In the genomic region with DNA sequence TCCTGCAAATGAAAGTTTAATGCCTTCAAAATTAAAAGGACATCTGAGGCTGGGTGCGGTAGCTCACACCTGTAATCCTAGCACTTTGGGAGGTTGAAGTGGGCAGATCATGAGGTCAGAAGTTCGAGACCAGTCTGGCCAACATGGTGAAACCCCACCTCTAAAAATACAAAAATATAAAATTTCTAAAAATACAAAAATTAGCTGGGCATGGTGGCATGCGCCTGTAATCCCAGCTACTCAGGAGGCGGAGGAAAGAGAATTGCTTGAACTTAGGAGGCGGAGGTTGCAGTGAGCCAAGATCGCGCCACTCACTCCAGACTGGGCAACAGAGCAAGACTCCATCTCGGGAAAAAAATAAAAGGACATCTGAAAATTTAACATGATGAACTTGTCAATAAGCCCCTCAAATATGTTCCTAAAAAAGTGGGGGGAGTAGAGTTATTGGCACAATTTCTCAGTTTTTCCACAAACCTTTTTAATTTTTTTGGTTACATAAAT, we compare ENCODE assay signal across 1 cellular context. TPM values are rescaled to one million over a fixed set of nuclear protein-coding genes. Genes with fewer than 3 reads are reported as not detected.
DNase-seq lines count a peak whose midpoint lies in the region; ATAC-seq, FAIRE-seq and TF ChIP-seq lines count a peak whose summit lies in the region.
"Not testable (repeated sequence)": the region's sequence is repeated elsewhere in the genome, so short reads cannot be mapped to it uniquely, and the experiment has no call there.

No MANE protein-coding gene starts in this region.

- TF ChIP-seq RAD21 in K562 (CRISPR knock-in tag; conservative IDR thresholded peaks at IDR 0.05 in 1 of 2, IDR thresholded peaks at IDR 0.05 in 1 of 2): not testable (repeated sequence)

- not testable (repeated sequence) for TF ChIP-seq POLR2A in K562 (conservative IDR thresholded peaks at IDR 0.05)

- not testable (repeated sequence) for BruUV-seq in K562 (replicated peaks; lab: Mats Ljungman, UMichigan)

- 72% methylated on average over 8 of the region's 8 CpGs for WGBS in K562 (ENCODE audit: insufficient coverage, low coverage, missing lambda C conversion rate)

- not testable (repeated sequence) for ATAC-seq in K562

- not testable (repeated sequence) for H3K4me3 ChIP-seq in K562

- peaks cover 8 to 24% of the 10 kb centered on the region in 2 experiments; a peak in 4 of 5 replicates for H3K4me1 ChIP-seq in K562 (replicated peaks in 1 of 2; ENCODE audit: control insufficient read depth in 2 of 2, insufficient read depth in 2 of 2, low read length in 2 of 2)

- not testable (repeated sequence) for DNase-seq in K562 (ENCODE audit: extremely low read depth in 1 of 4, low spot score in 3 of 4)

- in situ Hi-C loops in K562 (cut with MboI): not testable (repeated sequence)

- not testable (repeated sequence) for FAIRE-seq in K562 (lab: Jason Lieb, UNC)

- H3K9me3 ChIP-seq in K562 (replicated peaks; ENCODE audit: control insufficient read depth, insufficient read depth, low read depth, low read length): not testable (repeated sequence)

- not testable (repeated sequence) for H3K27me3 ChIP-seq in K562 (ENCODE audit: control insufficient read depth in 2 of 2, insufficient read depth in 2 of 2, low read length in 2 of 2)

- H3K4me2 ChIP-seq in K562 (ENCODE audit: insufficient read depth, low read length): not testable (repeated sequence)

- intact Hi-C loops in K562 (cut with micrococcal nuclease): not testable (repeated sequence)

- H4K20me1 ChIP-seq in K562 (replicated peaks; ENCODE audit: control insufficient read depth, insufficient read depth, low read length): not testable (repeated sequence)

- not testable (repeated sequence) for H3K9ac ChIP-seq in K562 (ENCODE audit: insufficient read depth in 1 of 2, low read depth in 2 of 2, low read length in 2 of 2)

- H2AFZ ChIP-seq in K562 (ENCODE audit: low read depth, low read length): 0 out of 2 replicates have a peak overlapping the region, but pooled peaks have one; percentile 30

- POLR2A ChIA-PET in K562 (lab: Yijun Ruan, JAX): interaction anchor here (0.6 to 0.9 kb wide), 2 partner anchors 20 to 307 kb away, joined by 3 read pairs; no protein-coding TSS in a partner anchor

- not testable (repeated sequence) for TF ChIP-seq CTCF in K562 (IDR thresholded peaks at IDR 0.05 in 2 of 3, conservative IDR thresholded peaks at IDR 0.05 in 1 of 3; ENCODE audit: insufficient read depth in 2 of 3, low read depth in 1 of 3, low read length in 3 of 3)

- H3K9me1 ChIP-seq in K562 (ENCODE audit: control insufficient read depth, insufficient read depth, low read length): not testable (repeated sequence)

- H3K27ac ChIP-seq in K562 (ENCODE audit: extremely low read depth, low read depth, low read length): not testable (repeated sequence)

- CTCF ChIA-PET in K562 (lab: Yijun Ruan, JAX; ENCODE audit: low intra/inter-chr PET ratio): interaction anchor here (0.6 kb wide), 2 partner anchors 60 to 131 kb away, joined by 3 to 4 read pairs; no protein-coding TSS in a partner anchor

- not testable (repeated sequence) for TF ChIP-seq EP300 in K562 (IDR thresholded peaks at IDR 0.05; ENCODE audit: low read length)

- not testable (repeated sequence) for H3K79me2 ChIP-seq in K562 (ENCODE audit: control insufficient read depth, insufficient read depth, low read length)

- not testable (repeated sequence) for H3K36me3 ChIP-seq in K562 (ENCODE audit: control insufficient read depth, insufficient read depth, low read length)

TF ChIP-seq in K562, 482 proteins besides CTCF, POLR2A, EP300 and RAD21:
- TF ChIP-seq SMARCA5 (IDR thresholded peaks at IDR 0.05) (peak; percentile 33; the same call in 1 of the 2 replicates), BCOR (IDR thresholded peaks at IDR 0.05) (peak; percentile 58; the same call in 1 of the 2 replicates), ADNP (tag; IDR thresholded peaks at IDR 0.05) (peak; percentile 81), ZNF121 (CRISPR knock-in tag; conservative IDR thresholded peaks at IDR 0.05) (peak; percentile 77), LARP7 (IDR thresholded peaks at IDR 0.05) (peak; percentile 27; the same call in 1 of the 2 replicates), FOXK2 (conservative IDR thresholded peaks at IDR 0.05 in 1 of 2, IDR thresholded peaks at IDR 0.05 in 1 of 2; ENCODE audit: low read depth in 2 of 2) (0 out of 4 replicates have a peak, but pooled peaks of 1 of the 2 experiments have one; percentile 21)
- TF ChIP-seq, protein P1, sequence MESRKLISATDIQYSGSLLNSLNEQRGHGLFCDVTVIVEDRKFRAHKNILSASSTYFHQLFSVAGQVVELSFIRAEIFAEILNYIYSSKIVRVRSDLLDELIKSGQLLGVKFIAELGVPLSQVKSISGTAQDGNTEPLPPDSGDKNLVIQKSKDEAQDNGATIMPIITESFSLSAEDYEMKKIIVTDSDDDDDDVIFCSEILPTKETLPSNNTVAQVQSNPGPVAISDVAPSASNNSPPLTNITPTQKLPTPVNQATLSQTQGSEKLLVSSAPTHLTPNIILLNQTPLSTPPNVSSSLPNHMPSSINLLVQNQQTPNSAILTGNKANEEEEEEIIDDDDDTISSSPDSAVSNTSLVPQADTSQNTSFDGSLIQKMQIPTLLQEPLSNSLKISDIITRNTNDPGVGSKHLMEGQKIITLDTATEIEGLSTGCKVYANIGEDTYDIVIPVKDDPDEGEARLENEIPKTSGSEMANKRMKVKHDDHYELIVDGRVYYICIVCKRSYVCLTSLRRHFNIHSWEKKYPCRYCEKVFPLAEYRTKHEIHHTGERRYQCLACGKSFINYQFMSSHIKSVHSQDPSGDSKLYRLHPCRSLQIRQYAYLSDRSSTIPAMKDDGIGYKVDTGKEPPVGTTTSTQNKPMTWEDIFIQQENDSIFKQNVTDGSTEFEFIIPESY (CRISPR knock-in tag; IDR thresholded peaks at IDR 0.05): peak; percentile 51; the same call in 1 of the 2 replicates

RNA-seq across cellular contexts. Expression of a gene that starts 4.0 kb away (rescaled TPM):
- 24.2 and 70.5 TPM in 2 replicates for total RNA-seq in K562 (2011; cell fraction: chromatin; rRNA removed; ENCODE audit: low replicate concordance)
- total RNA-seq in K562 (2011; cell fraction: nucleolus; rRNA removed): 11.5 and 16.1 TPM in 2 replicates
- total RNA-seq in K562 (2011; cell fraction: nucleoplasm; rRNA removed): 37.4 and 70.8 TPM in 2 replicates
- total RNA-seq in K562 (2014; rRNA removed) (6.8 and 7.1 TPM in 2 replicates), K562 (2014; rRNA removed; fragmentation: Illumina TruSeq; extraction: Trizol) (12.4 and 16.6 TPM in 2 replicates), K562 (2015; rRNA removed; fragmentation: Illumina TruSeq; extraction: Trizol) (12.4 and 12.7 TPM in 2 replicates), K562 (2021) (18.8 and 19.5 TPM in 2 replicates)
- polyA plus RNA-seq in K562 (2011; rRNA removed) (11.9 and 15.4 TPM in 2 replicates), K562 (2014; fragmentation: Illumina TruSeq; extraction: Trizol) (7.8 and 9.9 TPM in 2 replicates), K562 (2014; fragmentation: Nextera tagmentation; extraction: Ambion mirVana) (1 to 10 TPM; 1.2 to 1.5 TPM), K562 (2014; rRNA removed) (6.0 and 6.4 TPM in 2 replicates)
- polyA plus RNA-seq in K562 (2011; cell fraction: cytosol; rRNA removed): 2.7 and 8.4 TPM in 2 replicates
- polyA plus RNA-seq in K562 (2011; cell fraction: nucleus; rRNA removed): 14.0 and 21.7 TPM in 2 replicates
- polyA plus RNA-seq in K562 (2012): 4.4 and 5.4 TPM in 2 replicates
- 31.4 and 42.2 TPM in 2 replicates for polyA minus RNA-seq in K562 (2011; rRNA and poly(A)+ RNA removed)
- polyA minus RNA-seq in K562 (2011; cell fraction: cytosol; rRNA and poly(A)+ RNA removed): 13.4 and 14.1 TPM in 2 replicates
- 14.3 and 28.0 TPM in 2 replicates for polyA minus RNA-seq in K562 (2011; cell fraction: nucleus; rRNA and poly(A)+ RNA removed)
